8 cellular contexts compared by ENCODE assay signal in the genomic region with DNA sequence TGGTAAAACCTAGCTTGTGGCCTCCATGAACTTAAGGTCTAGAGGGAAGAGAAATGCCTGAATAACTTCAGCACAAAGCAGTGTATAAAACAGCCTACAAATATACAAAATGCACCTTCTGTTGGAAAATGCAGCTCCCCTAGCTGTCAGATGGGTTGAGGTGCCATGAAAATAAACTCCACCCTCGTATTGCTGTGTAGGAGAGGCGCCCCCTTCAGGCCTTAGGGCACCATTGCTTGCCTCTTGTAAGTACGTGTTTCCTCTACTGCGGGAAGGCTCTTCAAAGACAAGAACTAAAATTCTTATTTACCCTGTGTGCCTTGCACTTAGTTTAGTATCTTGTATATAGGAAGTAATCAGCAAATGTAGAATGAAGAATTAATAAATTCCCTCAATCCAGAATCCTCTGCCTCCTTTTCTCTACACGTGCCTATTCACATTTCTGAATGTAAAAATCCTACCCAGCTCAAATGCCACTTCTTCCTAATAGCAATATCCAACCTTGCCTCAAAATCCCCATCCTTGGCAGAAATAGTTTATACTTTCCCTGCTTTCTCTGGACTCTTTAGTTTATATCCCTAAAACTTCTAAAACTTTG.
DNase-seq lines count a peak whose midpoint lies in the region; ATAC-seq and TF ChIP-seq lines count a peak whose summit lies in the region.

No MANE protein-coding gene starts in this region.

- H2AFZ ChIP-seq in PC-3 (ENCODE audit: low read length) = no peak overlapping the region

- H4K20me1 ChIP-seq in PC-3 (ENCODE audit: low read length) = no peaks in the 10 kb centered on the region

- no peak overlapping the region for H3K27ac ChIP-seq in PC-3 (ENCODE audit: low read length)
- H3K27ac ChIP-seq in neutrophil = no peak overlapping the region

- DNase-seq in DMS153 treated with DMSO at 0.1 percent for 48 hours (lab: John Stamatoyannopoulos, UW; ENCODE audit: unreplicated experiment) (peak; percentile 3), PC-3 (peak; percentile 65), epithelial cell of esophagus (ENCODE audit: low read depth) (peak; percentile 85), NCI-H187 treated with DMSO at 0.1 percent for 48 hours (lab: John Stamatoyannopoulos, UW) (no peak)
- DNase-seq in stimulated activated CD4-positive, alpha-beta T cell treated with anti-CD3 and anti-CD28 coated beads, Interleukin-4, amount 100 ng/mL, for 24 hours = no peak

- ATAC-seq in GM19324 (IDR thresholded peaks at IDR 0.05; ENCODE audit: low FRiP score, unreplicated experiment) = peak; percentile 91
- peak; percentile 57 for ATAC-seq in HG03442 (IDR thresholded peaks at IDR 0.05; ENCODE audit: unreplicated experiment)
- peak; percentile 50; the same call in 1 of the 2 replicates for ATAC-seq in PC-3

- H3K36me3 ChIP-seq in PC-3 (ENCODE audit: low read depth, low read length) (no peaks in the 10 kb centered on the region), neutrophil (no peaks in the 10 kb centered on the region)

- no peak overlapping the region for H3K4me3 ChIP-seq in PC-3 (ENCODE audit: low read length)
- no peak overlapping the region for H3K4me3 ChIP-seq in epithelial cell of esophagus (ENCODE audit: low read length)
- no peak overlapping the region for H3K4me3 ChIP-seq in neutrophil (ENCODE audit: low read depth in 1 of 2, low read length in 1 of 2)

- H3K9ac ChIP-seq in PC-3 (ENCODE audit: low read length) = no peak overlapping the region

- H3K79me2 ChIP-seq in PC-3 (ENCODE audit: low read length) = no peaks in the 10 kb centered on the region

- intact Hi-C loops in PC-3 (cut with micrococcal nuclease) = no loop called here

- TF ChIP-seq CTCF in PC-3 (conservative IDR thresholded peaks at IDR 0.05; ENCODE audit: low read depth, low read length) (peak; percentile 86), epithelial cell of esophagus (IDR thresholded peaks at IDR 0.05; ENCODE audit: insufficient read depth, low read depth, low read length, missing control alignments) (peak; percentile 85), neutrophil (IDR thresholded peaks at IDR 0.05) (peak; percentile 91)

- no peaks in the 10 kb centered on the region for H3K9me3 ChIP-seq in PC-3 (ENCODE audit: low read length)
- no peaks in the 10 kb centered on the region for H3K9me3 ChIP-seq in neutrophil

- CTCF ChIA-PET in PC-3 (lab: Charles Lee) = no interaction called here

- no peak overlapping the region for H3K4me2 ChIP-seq in PC-3 (ENCODE audit: low read length)

- no TSS peak for BruUV-seq in PC-3 (replicated peaks; lab: Mats Ljungman, UMichigan)

- POLR2A ChIA-PET in PC-3 (lab: Charles Lee; ENCODE audit: unreplicated experiment) = no interaction called here

- no peaks in the 10 kb centered on the region for H3F3A ChIP-seq in PC-3 (ENCODE audit: low read length, unreplicated experiment)

- H3K9me2 ChIP-seq in PC-3 (replicated peaks; ENCODE audit: low read length) = no peaks in the 10 kb centered on the region

- H3K4me1 ChIP-seq in PC-3 (ENCODE audit: insufficient read depth, low read length) (no peaks in the 10 kb centered on the region), neutrophil (ENCODE audit: control insufficient read depth in 1 of 2, insufficient read depth in 1 of 2, low read depth in 1 of 2, low read length in 1 of 2) (peaks cover 16 to 19% of the 10 kb centered on the region in 2 experiments)

- H3K27me3 ChIP-seq in PC-3 (ENCODE audit: low read length) (peaks cover 42% of the 10 kb centered on the region), neutrophil (no peaks in the 10 kb centered on the region)

Comparison
In these comparisons a context has a peak if more than half of its experiments do, and no peak if none do; other contexts are left out.
1. DNase-seq: peak in DMS153 treated with DMSO at 0.1 percent for 48 hours (single experiment), PC-3 (single experiment) and epithelial cell of esophagus (single experiment); none in NCI-H187 treated with DMSO at 0.1 percent for 48 hours (single experiment) and stimulated activated CD4-positive, alpha-beta T cell treated with anti-CD3 and anti-CD28 coated beads, Interleukin-4, amount 100 ng/mL, for 24 hours (single experiment).
2. Peak in every context shown above with its lines, with median percentiles within 50 percentile points of each other: ATAC-seq and CTCF ChIP-seq.